22 cellular contexts compared by ENCODE assay signal in the genomic region with DNA sequence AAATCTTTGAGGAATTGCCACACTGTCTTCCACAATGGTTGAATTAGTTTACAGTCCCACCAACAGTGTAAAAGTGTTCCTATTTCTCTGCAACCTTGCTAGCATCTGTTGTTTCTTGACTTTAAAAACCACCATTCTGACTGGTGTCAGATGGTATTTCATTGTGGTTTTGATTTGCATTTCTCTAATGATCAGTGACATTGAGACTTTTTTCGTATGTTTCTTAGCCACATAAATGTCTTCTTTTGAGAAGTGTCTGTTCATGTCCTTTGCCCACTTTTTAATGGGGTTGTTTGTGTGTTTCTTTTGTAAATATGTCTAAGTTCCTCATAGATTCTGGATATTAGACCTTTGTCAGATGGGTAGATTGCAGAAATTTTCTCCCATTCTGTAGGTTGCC. TPM values are rescaled to one million over a fixed set of nuclear protein-coding genes. Genes with fewer than 3 reads are reported as not detected.
"Had no signal": no experiment of that assay in that cellular context is flagged by ENCODE, and none has a peak within 500 bp of the region (broad histone marks: within the 10 kb centered on the region; RNA-seq: fewer than 3 reads in every experiment).

No MANE protein-coding gene starts in this region.

RNA-seq across cellular contexts. Expression of a gene that starts 6.1 kb away (rescaled TPM):
- total RNA-seq: naive thymus-derived CD8-positive, alpha-beta T cell; natural killer cell treated with Interleukin-12 subunit alpha and Interleukin-12 subunit beta and Interleukin-15 and Interleukin-18, amount 100 ng/mL, for 72 hours; osteocyte; pulmonary artery endothelial cell; right atrium auricular region had no signal
- polyA plus RNA-seq: naive thymus-derived CD8-positive, alpha-beta T cell; small intestine; stomach had no signal

RNA-seq across cellular contexts. Expression of a gene that starts 13.2 kb away (rescaled TPM):
- total RNA-seq: naive thymus-derived CD8-positive, alpha-beta T cell; natural killer cell treated with Interleukin-12 subunit alpha and Interleukin-12 subunit beta and Interleukin-15 and Interleukin-18, amount 100 ng/mL, for 72 hours; neural crest cell; osteocyte; pancreas; posterior vena cava; prostate gland; pulmonary artery endothelial cell; right atrium auricular region; skeletal muscle tissue; subcutaneous adipose tissue; thoracic aorta; thyroid gland; ureter; vagina had no signal
- polyA plus RNA-seq: naive thymus-derived CD8-positive, alpha-beta T cell; pancreas; small intestine; stomach had no signal

RNA-seq across cellular contexts. Expression of a gene that starts 14.1 kb away (rescaled TPM):
- total RNA-seq: naive thymus-derived CD8-positive, alpha-beta T cell; natural killer cell treated with Interleukin-12 subunit alpha and Interleukin-12 subunit beta and Interleukin-15 and Interleukin-18, amount 100 ng/mL, for 72 hours; neural crest cell; omental fat pad; osteocyte; pancreas; posterior vena cava; prostate gland; pulmonary artery endothelial cell; right atrium auricular region; sciatic nerve; skeletal muscle tissue; stomach; subcutaneous adipose tissue; temporal lobe; thoracic aorta; thyroid gland; tibial nerve; upper lobe of left lung; ureter; vagina had no signal
- polyA plus RNA-seq: naive thymus-derived CD8-positive, alpha-beta T cell; pancreas; small intestine; stomach had no signal

RNA-seq across cellular contexts. Expression of a gene that starts 35.5 kb away (rescaled TPM):
- total RNA-seq: naive thymus-derived CD8-positive, alpha-beta T cell; natural killer cell treated with Interleukin-12 subunit alpha and Interleukin-12 subunit beta and Interleukin-15 and Interleukin-18, amount 100 ng/mL, for 72 hours; neural crest cell; omental fat pad; osteocyte; pancreas; prostate gland; pulmonary artery endothelial cell; right atrium auricular region; stomach; subcutaneous adipose tissue; temporal lobe; thoracic aorta; thyroid gland; vagina had no signal
- polyA plus RNA-seq: naive thymus-derived CD8-positive, alpha-beta T cell; pancreas; small intestine; stomach had no signal

RNA-seq across cellular contexts. Expression of a gene that starts 46.4 kb away (rescaled TPM):
- total RNA-seq: naive thymus-derived CD8-positive, alpha-beta T cell; natural killer cell treated with Interleukin-12 subunit alpha and Interleukin-12 subunit beta and Interleukin-15 and Interleukin-18, amount 100 ng/mL, for 72 hours; neural crest cell; omental fat pad; osteocyte; pancreas; posterior vena cava; pulmonary artery endothelial cell; right atrium auricular region; sciatic nerve; skeletal muscle tissue; stomach; subcutaneous adipose tissue; temporal lobe; thoracic aorta; thyroid gland; tibial nerve; upper lobe of left lung; ureter; vagina had no signal
- polyA plus RNA-seq: naive thymus-derived CD8-positive, alpha-beta T cell; pancreas; small intestine; stomach had no signal
